ENCODE assay signal across 27 cellular contexts in the genomic region with DNA sequence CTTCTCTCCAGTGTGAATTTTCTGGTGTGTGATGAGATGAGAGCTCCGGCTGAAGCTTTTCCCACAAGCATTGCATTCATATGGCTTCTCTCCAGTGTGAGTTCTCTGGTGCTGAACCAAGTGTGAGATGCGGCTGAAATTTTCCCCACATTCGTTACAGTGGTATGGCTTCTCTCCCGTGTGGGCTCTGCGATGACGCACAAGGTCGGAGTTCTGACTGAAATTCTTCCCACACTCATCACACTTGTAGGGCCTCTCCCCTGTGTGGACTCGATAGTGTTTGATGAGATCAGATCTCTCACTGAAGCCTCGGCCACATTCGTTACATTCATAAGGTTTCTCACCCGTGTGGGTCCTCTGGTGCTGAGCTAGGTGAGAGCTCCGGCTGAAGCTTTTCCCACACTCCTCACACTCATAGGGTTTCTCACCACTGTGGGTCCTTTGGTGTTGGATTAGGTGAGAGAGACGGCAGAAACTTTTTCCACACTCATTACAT. TPM values are rescaled to one million over a fixed set of nuclear protein-coding genes. Genes with fewer than 3 reads are reported as not detected.
DNase-seq lines count a peak whose midpoint lies in the region; ATAC-seq lines count a peak whose summit lies in the region.
"Had no signal": no experiment of that assay in that cellular context is flagged by ENCODE, and none has a peak within 500 bp of the region (broad histone marks: within the 10 kb centered on the region; RNA-seq: fewer than 3 reads in every experiment).

No MANE protein-coding gene starts in this region.

- H3K27me3 ChIP-seq in CD8-positive, alpha-beta memory T cell (ENCODE audit: insufficient read depth, low read length, poor library complexity, severe bottlenecking) = no peaks in the 10 kb centered on the region
- H3K27me3 ChIP-seq in adipocyte (replicated peaks; ENCODE audit: control insufficient read depth, insufficient read depth, low read length) (no peaks in the 10 kb centered on the region), neuronal stem cell (ENCODE audit: control insufficient read depth in 3 of 3, insufficient read depth in 3 of 3, low read depth in 1 of 3, low read length in 3 of 3) (no peaks in the 10 kb centered on the region), H7 (ENCODE audit: control insufficient read depth, insufficient read depth, low read length) (peaks cover 78% of the 10 kb centered on the region)
- H3K27me3 ChIP-seq: BE2C, body of pancreas, heart right ventricle, ovary, upper lobe of left lung had no signal

- peaks cover 29 to 49% (median 46%) of the 10 kb centered on the region in 5 donors for H3K9me3 Mint-ChIP-seq in CD8-positive, alpha-beta memory T cell

- peak overlapping the region; percentile 1 for H3K4me3 ChIP-seq in CD8-positive, alpha-beta memory T cell (ENCODE audit: low read length)
- H3K4me3 ChIP-seq in adipocyte (ENCODE audit: low read length) (peak overlapping the region; percentile 66), neuronal stem cell (ENCODE audit: low read length in 2 of 2) (no peak overlapping the region), H7 (ENCODE audit: insufficient read depth, low read depth, low read length) (no peak overlapping the region)
- H3K4me3 ChIP-seq: body of pancreas, heart right ventricle, ovary, upper lobe of left lung had no signal

- no CpG with 5 or more reads among the region's 13 CpGs for WGBS in neuronal stem cell (ENCODE audit: extremely low coverage in 2 of 2, insufficient read length in 2 of 2, insufficient replicate concordance in 1 of 2), 2 donors

- H2BK120ac ChIP-seq in neuronal stem cell (ENCODE audit: low read depth, low read length) = no peak overlapping the region

- H2BK12ac ChIP-seq in neuronal stem cell (ENCODE audit: low read length) = no peak overlapping the region

- H2BK5ac ChIP-seq in neuronal stem cell (ENCODE audit: low read length) = no peak overlapping the region

- no peak overlapping the region for H3K27ac Mint-ChIP-seq in CD8-positive, alpha-beta memory T cell
- H3K27ac Mint-ChIP-seq: activated T-cell treated with anti-CD3 and anti-CD28 coated beads, Interleukin-2, amount 50 U/mL, for 72 hours had no signal

- peaks cover 2% of the 10 kb centered on the region for H3K79me1 ChIP-seq in neuronal stem cell (ENCODE audit: low read depth, low read length)

- peaks cover 12% of the 10 kb centered on the region for H3K36me3 ChIP-seq in CD8-positive, alpha-beta memory T cell (ENCODE audit: insufficient read depth, low read length)
- H3K36me3 ChIP-seq in adipocyte (ENCODE audit: control insufficient read depth, insufficient read depth, low read length, severe bottlenecking) (peaks cover 94% of the 10 kb centered on the region), neuronal stem cell (replicated peaks in 1 of 2; ENCODE audit: control insufficient read depth in 2 of 2, insufficient read depth in 2 of 2, low read length in 2 of 2) (peaks cover 33 to 82% of the 10 kb centered on the region in 2 donors), H7 (replicated peaks; ENCODE audit: control insufficient read depth, insufficient read depth, low read length) (peaks cover 1% of the 10 kb centered on the region; the same call in 1 of the 2 replicates)

- H3K18ac ChIP-seq in neuronal stem cell (ENCODE audit: low read length) = no peak overlapping the region

- no peak overlapping the region for H2AFZ ChIP-seq in neuronal stem cell (ENCODE audit: low read length)

- POLR2A ChIA-PET in CD8-positive, alpha-beta memory T cell (lab: Charles Lee) = interaction anchor here (0.6 kb wide), 1 partner anchor 466 kb away, joined by 3 read pairs; no protein-coding TSS in a partner anchor

- H2AK5ac ChIP-seq in neuronal stem cell (ENCODE audit: low read depth, low read length) = no peak overlapping the region

- H3K9ac ChIP-seq in adipocyte (ENCODE audit: low read length) (no peak overlapping the region), neuronal stem cell (ENCODE audit: low read depth, low read length, poor library complexity) (no peak overlapping the region)

- ATAC-seq in left colon = no peak
- ATAC-seq: activated T-cell treated with anti-CD3 and anti-CD28 coated beads, Interleukin-2, amount 50 U/mL, for 72 hours; body of pancreas; heart right ventricle; sciatic nerve had no signal

- no peaks in the 10 kb centered on the region for H3K27me3 Mint-ChIP-seq in CD8-positive, alpha-beta memory T cell
- H3K27me3 Mint-ChIP-seq: naive B cell had no signal

- H3K4me1 ChIP-seq in CD8-positive, alpha-beta memory T cell (ENCODE audit: insufficient read depth, low read length) = peaks cover 5% of the 10 kb centered on the region
- H3K4me1 ChIP-seq in adipocyte (ENCODE audit: control insufficient read depth, insufficient read depth, low read length) = peaks cover 16% of the 10 kb centered on the region
- H3K4me1 ChIP-seq in neuronal stem cell (ENCODE audit: control insufficient read depth in 2 of 2, insufficient read depth in 1 of 2, low read depth in 1 of 2, low read length in 2 of 2) = peaks cover 0 to 3% of the 10 kb centered on the region in 2 donors
- H3K4me1 ChIP-seq: BE2C had no signal

- intact Hi-C loops in left colon (cut with DNase I, micrococcal nuclease) = no loop called here

- H4K8ac ChIP-seq in neuronal stem cell (ENCODE audit: low read depth, low read length) = no peak overlapping the region

- peaks cover 27% of the 10 kb centered on the region for H3K9me3 ChIP-seq in CD8-positive, alpha-beta memory T cell (ENCODE audit: low read length)
- H3K9me3 ChIP-seq in adipocyte (ENCODE audit: control insufficient read depth, low read length) = peaks cover 76% of the 10 kb centered on the region
- peaks cover 40 to 90% of the 10 kb centered on the region in 2 donors for H3K9me3 ChIP-seq in neuronal stem cell (replicated peaks in 1 of 2; ENCODE audit: control insufficient read depth in 2 of 2, insufficient read depth in 1 of 2, low read depth in 1 of 2, low read length in 2 of 2)
- H3K9me3 ChIP-seq: BE2C had no signal

- H3K27ac ChIP-seq in CD8-positive, alpha-beta memory T cell (ENCODE audit: low read depth, low read length) = no peak overlapping the region
- H3K27ac ChIP-seq in neuronal stem cell (replicated peaks; ENCODE audit: low read length) = no peak overlapping the region
- H3K27ac ChIP-seq: body of pancreas, heart right ventricle, ovary, upper lobe of left lung had no signal

- no peak overlapping the region for H4K91ac ChIP-seq in neuronal stem cell (ENCODE audit: low read depth, low read length, poor library complexity)

- H3K4ac ChIP-seq in neuronal stem cell (ENCODE audit: low read length) = no peak overlapping the region

- peaks cover 30 to 77% (median 56%) of the 10 kb centered on the region in 3 donors for H3K36me3 Mint-ChIP-seq in CD8-positive, alpha-beta memory T cell

- CTCF ChIA-PET in CD8-positive, alpha-beta memory T cell (lab: Charles Lee) = interaction anchor here (1.1 to 1.4 kb wide), 2 partner anchors 14 to 18 kb away, joined by 3 read pairs; a partner anchor contains a TSS

- H3K4me3 Mint-ChIP-seq in CD8-positive, alpha-beta memory T cell = peak overlapping the region in 1 of 7 donors; percentile 40
- H3K4me3 Mint-ChIP-seq: activated T-cell treated with anti-CD3 and anti-CD28 coated beads, Interleukin-2, amount 50 U/mL, for 72 hours had no signal

- H3K23ac ChIP-seq in neuronal stem cell (ENCODE audit: low read depth, low read length, poor library complexity) = no peak overlapping the region

- H2BK15ac ChIP-seq in neuronal stem cell (ENCODE audit: low read length) = no peak overlapping the region

- H3K4me1 Mint-ChIP-seq in CD8-positive, alpha-beta memory T cell = peaks cover 14 to 16% (median 15%) of the 10 kb centered on the region in 3 donors

- DNase-seq in DMS53 (lab: John Stamatoyannopoulos, UW) = peak; percentile 35
- DNase-seq in DMS53 treated with DMSO at 0.1 percent for 48 hours (lab: John Stamatoyannopoulos, UW; ENCODE audit: unreplicated experiment) = no peak
- no peak for DNase-seq in CD8-positive, alpha-beta memory T cell
- DNase-seq in adipocyte (ENCODE audit: low read depth) = peak; percentile 22
- peak; percentile 22 for DNase-seq in mesenteric fat pad (ENCODE audit: low spot score)
- no peak for DNase-seq in neuronal stem cell (ENCODE audit: low spot score)
- no peak for DNase-seq in left colon
- DNase-seq in H7 = no peak
- DNase-seq: 8988T; activated CD4-positive, alpha-beta T cell treated with anti-CD3 and anti-CD28 coated beads, Interleukin-2, amount 50 U/mL, for 4 hours; activated T-cell treated with anti-CD3 and anti-CD28 coated beads, Interleukin-2, amount 50 U/mL, for 72 hours; BE2C; body of pancreas; heart right ventricle; islet precursor cell; KG1; mammary epithelial cell; naive B cell; NCI-H1092; NCI-H2081 treated with DMSO at 0.1 percent for 48 hours; NCI-H526; SHP77 treated with DMSO at 0.1 percent for 48 hours; stimulated activated naive CD4-positive, alpha-beta T cell treated with Interleukin-2 at 50 U/mL for 16 hours; T-helper 1 cell; upper lobe of left lung had no signal

- H3K14ac ChIP-seq in neuronal stem cell (ENCODE audit: low read length) = no peak overlapping the region

- H3K4me2 ChIP-seq in neuronal stem cell (ENCODE audit: insufficient read depth, low read length, poor library complexity, severe bottlenecking) = no peak overlapping the region

RNA-seq across cellular contexts. Expression of a gene that starts 7.4 kb away (rescaled TPM):
- 1 to 10 TPM; 5.9 to 6.4 TPM for total RNA-seq in CD8-positive, alpha-beta memory T cell
- 4.9 TPM for polyA plus RNA-seq in CD8-positive, alpha-beta memory T cell
- total RNA-seq in mesenteric fat pad (18.8 TPM), left colon (10 to 100 TPM in 1 of 2 donors, 1 to 10 TPM in 1; 9.7 to 13.0 TPM)
- polyA plus RNA-seq in neuronal stem cell (2013, experiment 1 of 2) = 5.8 TPM
- polyA plus RNA-seq in neuronal stem cell (2013, experiment 2 of 2) = 5.8 TPM
- total RNA-seq in H7 (2014; rRNA removed; shearing (Covaris generic)) = 1.6 and 3.2 TPM in 2 replicates

RNA-seq across cellular contexts. Expression of a gene that starts 18.2 kb away (rescaled TPM):
- total RNA-seq in CD8-positive, alpha-beta memory T cell = 100 to 1,000 TPM; 199 to 201 TPM
- polyA plus RNA-seq in CD8-positive, alpha-beta memory T cell = 184 TPM
- total RNA-seq in mesenteric fat pad (111 TPM), left colon (100 to 1,000 TPM in 1 of 2 donors, 10 to 100 TPM in 1; 78.8 to 107 TPM)
- 240 TPM for polyA plus RNA-seq in neuronal stem cell (2013, experiment 1 of 2)
- polyA plus RNA-seq in neuronal stem cell (2013, experiment 2 of 2) = 241 TPM
- 124 and 148 TPM in 2 replicates for total RNA-seq in H7 (2014; rRNA removed; shearing (Covaris generic))

Comparison
In these comparisons a context has a peak if more than half of its experiments do, and no peak if none do; other contexts are left out.
1. DNase-seq: peak in DMS53 (single experiment), adipocyte (single experiment) and mesenteric fat pad (single experiment); none in DMS53 treated with DMSO at 0.1 percent for 48 hours (single experiment), CD8-positive, alpha-beta memory T cell (0 of 5), neuronal stem cell (single experiment), left colon (0 of 2) and H7 (single experiment).
2. H3K4me3 ChIP-seq: peak in CD8-positive, alpha-beta memory T cell (single experiment) and adipocyte (single experiment); none in neuronal stem cell (0 of 2) and H7 (single experiment).